ENCODE assay signal across 27 cellular contexts in genomic region chrX:126376465-126376864, GRCh38.
"Had no signal": no experiment of that assay in that cellular context is flagged by ENCODE, and none has a peak within 500 bp of the region (broad histone marks: within the 10 kb centered on the region; RNA-seq: fewer than 3 reads in every experiment).

No MANE protein-coding gene starts in this region.

- H3K27me3 Mint-ChIP-seq: activated CD4-positive, alpha-beta memory T cell treated with anti-CD3 and anti-CD28 coated beads, Interleukin-2, amount 10 ng/mL, durations not matched to agents 7 days and 5 days; activated CD4-positive, alpha-beta T cell treated with anti-CD3 and anti-CD28 coated beads, Interleukin-2, amount 10 ng/mL, durations not matched to agents 7 days and 5 days; activated naive CD4-positive, alpha-beta T cell treated with anti-CD3 and anti-CD28 coated beads, Interleukin-2, amount 10 ng/mL, durations not matched to agents 7 days and 5 days; activated naive CD8-positive, alpha-beta T cell treated with anti-CD3 and anti-CD28 coated beads, Interleukin-2, amount 10 ng/mL, durations not matched to agents 7 days and 5 days; brain; natural killer cell treated with Interleukin-12 subunit alpha and Interleukin-12 subunit beta and Interleukin-15 and Interleukin-18, amount 100 ng/mL, for 72 hours; stimulated activated naive B cell treated with anti-CD40 and anti-IgM and Interleukin-4, amounts not matched to agents 10 μg/mL and 1 μg/mL and 100 μg/mL, for 72 hours had no signal

- DNase-seq: activated CD4-positive, alpha-beta memory T cell treated with anti-CD3 and anti-CD28 coated beads, Interleukin-2, amount 10 ng/mL, durations not matched to agents 7 days and 5 days; activated CD4-positive, alpha-beta T cell treated with anti-CD3 and anti-CD28 coated beads for 1 hour; activated CD4-positive, alpha-beta T cell treated with anti-CD3 and anti-CD28 coated beads, Interleukin-2, amount 10 ng/mL, durations not matched to agents 7 days and 5 days; activated CD8-positive, alpha-beta memory T cell treated with anti-CD3 and anti-CD28 coated beads, Interleukin-2, amount 50 U/mL, for 48 hours; activated gamma-delta T cell; activated naive CD4-positive, alpha-beta T cell treated with anti-CD3 and anti-CD28 coated beads, Interleukin-2, amount 10 ng/mL, durations not matched to agents 7 days and 5 days; activated naive CD8-positive, alpha-beta T cell treated with anti-CD3 and anti-CD28 coated beads, Interleukin-2, amount 10 ng/mL, durations not matched to agents 7 days and 5 days; activated T-cell treated with anti-CD3 and anti-CD28 coated beads, Interleukin-2, amount 50 U/mL, for 24 hours; cerebellar nuclear complex; colonic mucosa; effector CD8-positive, alpha-beta T cell; foreskin fibroblast; heart right ventricle; kidney glomerular epithelial cell; left lung; lower lobe of right lung; mucosa of descending colon; stimulated activated CD4-positive, alpha-beta T cell treated with anti-CD3 and anti-CD28 coated beads, Interleukin-1b, Interleukin-23, amount 100 ng/mL, for 48 hours; stimulated activated naive B cell treated with anti-CD40 and anti-IgM and Interleukin-4, amounts not matched to agents 10 μg/mL and 1 μg/mL and 100 μg/mL, for 72 hours; T-helper 9 cell had no signal

- H3K4me1 ChIP-seq: ascending aorta, colonic mucosa, heart right ventricle, left lung, lower lobe of right lung, right atrium auricular region, tibial nerve had no signal

- H3K36me3 Mint-ChIP-seq: activated naive CD4-positive, alpha-beta T cell treated with anti-CD3 and anti-CD28 coated beads, Interleukin-2, amount 10 ng/mL, durations not matched to agents 7 days and 5 days; activated naive CD8-positive, alpha-beta T cell treated with anti-CD3 and anti-CD28 coated beads, Interleukin-2, amount 10 ng/mL, durations not matched to agents 7 days and 5 days; brain; natural killer cell treated with Interleukin-12 subunit alpha and Interleukin-12 subunit beta and Interleukin-15 and Interleukin-18, amount 100 ng/mL, for 72 hours; stimulated activated naive B cell treated with anti-CD40 and anti-IgM and Interleukin-4, amounts not matched to agents 10 μg/mL and 1 μg/mL and 100 μg/mL, for 72 hours had no signal

- H3K27me3 ChIP-seq: ascending aorta, cardiac muscle cell, colonic mucosa, heart right ventricle, left lung, right atrium auricular region, tibial nerve had no signal

- H3K27ac ChIP-seq: ascending aorta, cardiac muscle cell, colonic mucosa, heart right ventricle, left lung, lower lobe of right lung, right atrium auricular region, tibial nerve had no signal

- H3K36me3 ChIP-seq: ascending aorta, cardiac muscle cell, colonic mucosa, heart right ventricle, left lung, lower lobe of right lung, right atrium auricular region, tibial nerve had no signal

- H3K4me3 Mint-ChIP-seq: activated CD4-positive, alpha-beta memory T cell treated with anti-CD3 and anti-CD28 coated beads, Interleukin-2, amount 10 ng/mL, durations not matched to agents 7 days and 5 days; activated CD4-positive, alpha-beta T cell treated with anti-CD3 and anti-CD28 coated beads, Interleukin-2, amount 10 ng/mL, durations not matched to agents 7 days and 5 days; activated naive CD4-positive, alpha-beta T cell treated with anti-CD3 and anti-CD28 coated beads, Interleukin-2, amount 10 ng/mL, durations not matched to agents 7 days and 5 days; activated naive CD8-positive, alpha-beta T cell treated with anti-CD3 and anti-CD28 coated beads, Interleukin-2, amount 10 ng/mL, durations not matched to agents 7 days and 5 days; activated T-cell treated with anti-CD3 and anti-CD28 coated beads, Interleukin-2, amount 50 U/mL, for 24 hours; brain; natural killer cell treated with Interleukin-12 subunit alpha and Interleukin-12 subunit beta and Interleukin-15 and Interleukin-18, amount 100 ng/mL, for 72 hours; stimulated activated naive B cell treated with anti-CD40 and anti-IgM and Interleukin-4, amounts not matched to agents 10 μg/mL and 1 μg/mL and 100 μg/mL, for 72 hours had no signal

- H3K4me3 ChIP-seq: ascending aorta, cardiac muscle cell, colonic mucosa, heart right ventricle, left lung, lower lobe of right lung, mucosa of descending colon, right atrium auricular region, smooth muscle cell, tibial nerve had no signal

- H3K27ac Mint-ChIP-seq: activated CD4-positive, alpha-beta memory T cell treated with anti-CD3 and anti-CD28 coated beads, Interleukin-2, amount 10 ng/mL, durations not matched to agents 7 days and 5 days; activated CD4-positive, alpha-beta T cell treated with anti-CD3 and anti-CD28 coated beads, Interleukin-2, amount 10 ng/mL, durations not matched to agents 7 days and 5 days; activated naive CD4-positive, alpha-beta T cell treated with anti-CD3 and anti-CD28 coated beads, Interleukin-2, amount 10 ng/mL, durations not matched to agents 7 days and 5 days; activated naive CD8-positive, alpha-beta T cell treated with anti-CD3 and anti-CD28 coated beads, Interleukin-2, amount 10 ng/mL, durations not matched to agents 7 days and 5 days; activated T-cell treated with anti-CD3 and anti-CD28 coated beads, Interleukin-2, amount 50 U/mL, for 24 hours; brain; natural killer cell treated with Interleukin-12 subunit alpha and Interleukin-12 subunit beta and Interleukin-15 and Interleukin-18, amount 100 ng/mL, for 72 hours; stimulated activated naive B cell treated with anti-CD40 and anti-IgM and Interleukin-4, amounts not matched to agents 10 μg/mL and 1 μg/mL and 100 μg/mL, for 72 hours had no signal

- H3K9me3 ChIP-seq: ascending aorta, colonic mucosa, left lung, lower lobe of right lung, mucosa of descending colon, tibial nerve had no signal

- H3K4me2 ChIP-seq: smooth muscle cell had no signal

- ATAC-seq: heart right ventricle; left lung; lower lobe of right lung; mucosa of descending colon; natural killer cell treated with Interleukin-12 subunit alpha and Interleukin-12 subunit beta and Interleukin-15 and Interleukin-18, amount 100 ng/mL, for 72 hours; stimulated activated naive B cell treated with anti-CD40 and anti-IgM and Interleukin-4, amounts not matched to agents 10 μg/mL and 1 μg/mL and 100 μg/mL, for 72 hours had no signal

- H3K9me3 Mint-ChIP-seq: activated CD4-positive, alpha-beta memory T cell treated with anti-CD3 and anti-CD28 coated beads, Interleukin-2, amount 10 ng/mL, durations not matched to agents 7 days and 5 days; activated CD4-positive, alpha-beta T cell treated with anti-CD3 and anti-CD28 coated beads, Interleukin-2, amount 10 ng/mL, durations not matched to agents 7 days and 5 days; activated naive CD8-positive, alpha-beta T cell treated with anti-CD3 and anti-CD28 coated beads, Interleukin-2, amount 10 ng/mL, durations not matched to agents 7 days and 5 days had no signal

- H3K4me1 Mint-ChIP-seq: activated CD4-positive, alpha-beta memory T cell treated with anti-CD3 and anti-CD28 coated beads, Interleukin-2, amount 10 ng/mL, durations not matched to agents 7 days and 5 days; activated CD4-positive, alpha-beta T cell treated with anti-CD3 and anti-CD28 coated beads, Interleukin-2, amount 10 ng/mL, durations not matched to agents 7 days and 5 days; activated naive CD4-positive, alpha-beta T cell treated with anti-CD3 and anti-CD28 coated beads, Interleukin-2, amount 10 ng/mL, durations not matched to agents 7 days and 5 days; activated naive CD8-positive, alpha-beta T cell treated with anti-CD3 and anti-CD28 coated beads, Interleukin-2, amount 10 ng/mL, durations not matched to agents 7 days and 5 days; brain; stimulated activated naive B cell treated with anti-CD40 and anti-IgM and Interleukin-4, amounts not matched to agents 10 μg/mL and 1 μg/mL and 100 μg/mL, for 72 hours had no signal
